In genomic region chr19:4830332-4830731, GRCh38 we compare ENCODE assay signal across 9 cellular contexts. TPM values are rescaled to one million over a fixed set of nuclear protein-coding genes. Genes with fewer than 3 reads are reported as not detected.
DNase-seq lines count a peak whose midpoint lies in the region; TF ChIP-seq lines count a peak whose summit lies in the region.
"Had no signal": no experiment of that assay in that cellular context is flagged by ENCODE, and none has a peak within 500 bp of the region (broad histone marks: within the 10 kb centered on the region; RNA-seq: fewer than 3 reads in every experiment).

No MANE protein-coding gene starts in this region.

- H3K4me1 ChIP-seq in OCI-LY1 (ENCODE audit: insufficient read depth, low read length, severe bottlenecking), result peaks cover 30% of the 10 kb centered on the region
- peaks cover 14% of the 10 kb centered on the region for H3K4me1 ChIP-seq in effector memory CD4-positive, alpha-beta T cell (ENCODE audit: control insufficient read depth, insufficient read depth, low read length, poor library complexity, severe bottlenecking)
- peaks cover 15 to 19% of the 10 kb centered on the region in 2 experiments for H3K4me1 ChIP-seq in neutrophil (ENCODE audit: control insufficient read depth in 1 of 2, insufficient read depth in 1 of 2, low read depth in 1 of 2, low read length in 1 of 2)

- H3K27me3 ChIP-seq in OCI-LY1 (ENCODE audit: insufficient read depth, low read length), result no peaks in the 10 kb centered on the region
- H3K27me3 ChIP-seq in effector memory CD4-positive, alpha-beta T cell (replicated peaks; ENCODE audit: control insufficient read depth, insufficient read depth, low read length, poor library complexity, severe bottlenecking), result no peaks in the 10 kb centered on the region
- H3K27me3 ChIP-seq in neutrophil, result no peaks in the 10 kb centered on the region

- H3K4me3 ChIP-seq in OCI-LY1 (ENCODE audit: low read depth, low read length, poor library complexity, severe bottlenecking) (peak overlapping the region; percentile 85), neutrophil (ENCODE audit: low read depth in 1 of 2, low read length in 1 of 2) (peak overlapping the region in 1 of 2 experiments; percentile 80)
- H3K4me3 ChIP-seq in effector memory CD4-positive, alpha-beta T cell (ENCODE audit: insufficient read depth, low read depth, low read length, poor library complexity, severe bottlenecking), result peak overlapping the region; percentile 91

- intact Hi-C loops in posterior vena cava (cut with DNase I), result no loop called here

- peak overlapping the region; percentile 94 for H3K4me2 ChIP-seq in OCI-LY1 (ENCODE audit: low read length)

- DNase-seq in effector memory CD4-positive, alpha-beta T cell, result no peak
- DNase-seq in AG20443 (ENCODE audit: low spot score) (no peak), posterior vena cava (ENCODE audit: low spot score) (no peak), NCI-H1105 treated with DMSO at 0.1 percent for 48 hours (lab: John Stamatoyannopoulos, UW) (no peak), NCI-H69 (lab: John Stamatoyannopoulos, UW) (no peak)
- DNase-seq: glutamatergic neuron had no signal

- no peaks in the 10 kb centered on the region for H4K20me1 ChIP-seq in OCI-LY1 (ENCODE audit: insufficient read depth, low read length)

- H3K79me2 ChIP-seq in OCI-LY1 (ENCODE audit: insufficient read depth, low read length), result peaks cover 19% of the 10 kb centered on the region; the same call in 1 of the 2 replicates

- no peak overlapping the region for H2AFZ ChIP-seq in OCI-LY1 (ENCODE audit: low read length)

- no peaks in the 10 kb centered on the region; the same call in 1 of the 2 replicates for H3K36me3 ChIP-seq in OCI-LY1 (ENCODE audit: insufficient read depth, low read length)
- no peaks in the 10 kb centered on the region for H3K36me3 ChIP-seq in effector memory CD4-positive, alpha-beta T cell (ENCODE audit: control insufficient read depth, insufficient read depth, low read length)
- peaks cover 3% of the 10 kb centered on the region for H3K36me3 ChIP-seq in neutrophil

- no peaks in the 10 kb centered on the region for H3K9me2 ChIP-seq in OCI-LY1 (ENCODE audit: low read depth, low read length)

- TF ChIP-seq CTCF in C4-2B (conservative IDR thresholded peaks at IDR 0.05) (no peak), OCI-LY1 (IDR thresholded peaks at IDR 0.05; ENCODE audit: low read length) (no peak), neutrophil (IDR thresholded peaks at IDR 0.05) (no peak)

- peak overlapping the region; percentile 91 for H3K9ac ChIP-seq in OCI-LY1 (ENCODE audit: low read length)

- H3K27ac ChIP-seq in C4-2B, result peak overlapping the region; percentile 81
- peak overlapping the region; percentile 88 for H3K27ac ChIP-seq in OCI-LY1 (ENCODE audit: low read depth, low read length, poor library complexity, severe bottlenecking)
- peak overlapping the region; percentile 78 for H3K27ac ChIP-seq in effector memory CD4-positive, alpha-beta T cell (ENCODE audit: insufficient read depth, low read length, poor library complexity, severe bottlenecking)
- peak overlapping the region; percentile 84 for H3K27ac ChIP-seq in neutrophil

- no peaks in the 10 kb centered on the region for H3F3A ChIP-seq in OCI-LY1 (ENCODE audit: insufficient read depth, low read length)

- H3K9me3 ChIP-seq in OCI-LY1 (ENCODE audit: low read length) (no peaks in the 10 kb centered on the region), neutrophil (no peaks in the 10 kb centered on the region)
- no peaks in the 10 kb centered on the region for H3K9me3 ChIP-seq in effector memory CD4-positive, alpha-beta T cell (ENCODE audit: control insufficient read depth, low read length)

RNA-seq across cellular contexts. Expression of gene TICAM1, which starts 1.2 kb away (rescaled TPM):
- total RNA-seq in posterior vena cava, result 10 to 100 TPM in 1 of 2 donors, 1 to 10 TPM in 1; 7.6 to 13.2 TPM

RNA-seq across cellular contexts. Expression of gene PLIN3, which starts 37.1 kb away (rescaled TPM):
- 10 to 100 TPM; 56.6 to 88.6 TPM for total RNA-seq in posterior vena cava

RNA-seq across cellular contexts. Expression of gene FEM1A, which starts 38.8 kb away (rescaled TPM):
- 1 to 10 TPM; 7.7 to 9.1 TPM for total RNA-seq in posterior vena cava
